20 cellular contexts compared by ENCODE assay signal in genomic region chr7:99235925-99236324, GRCh38. TPM values are rescaled to one million over a fixed set of nuclear protein-coding genes. Genes with fewer than 3 reads are reported as not detected.
A peak's percentile ranks its signal among the peaks of the same experiment; 100 is the strongest.
DNase-seq lines count a peak whose midpoint lies in the region; ATAC-seq, FAIRE-seq and TF ChIP-seq lines count a peak whose summit lies in the region.
"Had no signal": no experiment of that assay in that cellular context is flagged by ENCODE, and none has a peak within 500 bp of the region (broad histone marks: within the 10 kb centered on the region; RNA-seq: fewer than 3 reads in every experiment).

No MANE protein-coding gene starts in this region.

- H3K4ac ChIP-seq in mesenchymal stem cell (ENCODE audit: low read depth in 1 of 2, low read length in 2 of 2) = no peak overlapping the region

- peaks cover 8 to 23% of the 10 kb centered on the region in 2 experiments; a peak in 3 of 5 replicates for H3K27me3 ChIP-seq in K562 (ENCODE audit: control insufficient read depth in 2 of 2, insufficient read depth in 2 of 2, low read length in 2 of 2)
- H3K27me3 ChIP-seq in mesenchymal stem cell (ENCODE audit: control insufficient read depth in 1 of 2, insufficient read depth in 1 of 2, low read length in 2 of 2) = peaks cover 9 to 16% of the 10 kb centered on the region in 2 experiments
- H3K27me3 ChIP-seq: BLaER1 had no signal

- no peak overlapping the region for H2BK5ac ChIP-seq in mesenchymal stem cell (ENCODE audit: low read depth, low read length, poor library complexity, severe bottlenecking)

- WGBS in K562 (ENCODE audit: insufficient coverage, low coverage, missing lambda C conversion rate) = 33% methylated on average over 11 of the region's 12 CpGs
- 94% methylated on average over 12 of the region's 12 CpGs for WGBS in mesenchymal stem cell

- H3K23ac ChIP-seq in mesenchymal stem cell (ENCODE audit: low read length in 2 of 2) = no peak overlapping the region

- H4K20me1 ChIP-seq in K562 (replicated peaks; ENCODE audit: control insufficient read depth, insufficient read depth, low read length) = no peaks in the 10 kb centered on the region
- H4K20me1 ChIP-seq: BLaER1 had no signal

- no peaks in the 10 kb centered on the region for H3K9me1 ChIP-seq in K562 (ENCODE audit: control insufficient read depth, insufficient read depth, low read length)

- H2BK120ac ChIP-seq in mesenchymal stem cell (ENCODE audit: low read depth, low read length) = no peak overlapping the region

- H3K79me1 ChIP-seq in mesenchymal stem cell (replicated peaks; ENCODE audit: low read length, poor library complexity, severe bottlenecking) = no peaks in the 10 kb centered on the region

- TF ChIP-seq POLR2A in K562 (conservative IDR thresholded peaks at IDR 0.05) = no peak

- in situ Hi-C loops in ACHN (cut with HindIII; ENCODE audit: low pct_ligation_motif_present, low pct_unique_long_range_greater_than_20kb, low sequenced_read_pairs) (no loop called here), K562 (cut with MboI) (no loop called here)

- TF ChIP-seq EP300 in K562 (IDR thresholded peaks at IDR 0.05; ENCODE audit: low read length) = no peak

- H2BK12ac ChIP-seq in mesenchymal stem cell (ENCODE audit: low read length in 2 of 2) = no peak overlapping the region

- H3K27ac ChIP-seq in K562 (ENCODE audit: extremely low read depth, low read depth, low read length) (no peak overlapping the region; the same call in 2 of the 3 replicates), mesenchymal stem cell (ENCODE audit: low read length, poor library complexity, severe bottlenecking) (no peak overlapping the region)
- H3K27ac ChIP-seq: 22Rv1, BLaER1 had no signal

- no peak overlapping the region for H3K18ac ChIP-seq in mesenchymal stem cell (ENCODE audit: low read depth in 1 of 2, low read length in 2 of 2)

- TF ChIP-seq CTCF in K562 (IDR thresholded peaks at IDR 0.05 in 2 of 3, conservative IDR thresholded peaks at IDR 0.05 in 1 of 3; ENCODE audit: insufficient read depth in 2 of 3, low read depth in 1 of 3, low read length in 3 of 3) = no peak

- peak overlapping the region in 1 of 2 experiments; percentile 24; a peak in 1 of 4 replicates for H3K9ac ChIP-seq in K562 (ENCODE audit: insufficient read depth in 1 of 2, low read depth in 2 of 2, low read length in 2 of 2)
- peak overlapping the region; percentile 44 for H3K9ac ChIP-seq in mesenchymal stem cell (ENCODE audit: low read length)
- H3K9ac ChIP-seq: BLaER1 had no signal

- no peaks in the 10 kb centered on the region for H3K36me3 ChIP-seq in K562 (ENCODE audit: control insufficient read depth, insufficient read depth, low read length)
- no peaks in the 10 kb centered on the region for H3K36me3 ChIP-seq in mesenchymal stem cell (ENCODE audit: control insufficient read depth in 1 of 2, insufficient read depth in 2 of 2, low read depth in 1 of 2, low read length in 2 of 2)
- H3K36me3 ChIP-seq: BLaER1 had no signal

- H4K8ac ChIP-seq in mesenchymal stem cell (ENCODE audit: low read length) = no peak overlapping the region

- TF ChIP-seq RAD21 in K562 (CRISPR knock-in tag; conservative IDR thresholded peaks at IDR 0.05 in 1 of 2, IDR thresholded peaks at IDR 0.05 in 1 of 2) = no peak

- POLR2A ChIA-PET in K562 (lab: Yijun Ruan, JAX) = no interaction called here

- H3K9me3 ChIP-seq in K562 (replicated peaks; ENCODE audit: control insufficient read depth, insufficient read depth, low read depth, low read length) (no peaks in the 10 kb centered on the region), mesenchymal stem cell (ENCODE audit: control insufficient read depth, low read length) (peaks cover 4% of the 10 kb centered on the region)
- H3K9me3 ChIP-seq: Caco-2 had no signal

- H3K4me2 ChIP-seq in K562 (ENCODE audit: insufficient read depth, low read length) = peak overlapping the region; percentile 21; the same call in 1 of the 2 replicates
- H3K4me2 ChIP-seq in mesenchymal stem cell (ENCODE audit: low read length, poor library complexity, severe bottlenecking) = no peak overlapping the region
- H3K4me2 ChIP-seq: BLaER1 had no signal

- H3K79me2 ChIP-seq in K562 (ENCODE audit: control insufficient read depth, insufficient read depth, low read length) = no peaks in the 10 kb centered on the region

- no peak overlapping the region for H2BK15ac ChIP-seq in mesenchymal stem cell (ENCODE audit: low read depth, poor library complexity, severe bottlenecking)

- H2AK5ac ChIP-seq in mesenchymal stem cell (ENCODE audit: low read length, severe bottlenecking) = no peak overlapping the region

- no peak overlapping the region for H4K91ac ChIP-seq in mesenchymal stem cell (ENCODE audit: low read length)

- peak; percentile 93 for DNase-seq in ACHN
- peak; percentile 91 for DNase-seq in RCC 7860 (ENCODE audit: low spot score)
- DNase-seq in K562 (ENCODE audit: extremely low read depth in 1 of 4, low spot score in 3 of 4) = peak in 2 of 4 experiments; percentile 47
- DNase-seq in mesenchymal stem cell = no peak
- DNase-seq in activated CD8-positive, alpha-beta memory T cell treated with anti-CD3 and anti-CD28 coated beads for 24 hours = no peak
- no peak for DNase-seq in hepatic stellate cell (ENCODE audit: low spot score)
- DNase-seq: AML-193; Caco-2; CD8-positive, alpha-beta memory T cell; DMS53; HCEC 1CT; HFFc6; KBM-7 had no signal

- intact Hi-C loops in K562 (cut with micrococcal nuclease) = no loop called here

- peak overlapping the region; percentile 79 for H2AFZ ChIP-seq in K562 (ENCODE audit: low read depth, low read length)
- H2AFZ ChIP-seq in mesenchymal stem cell (ENCODE audit: low read depth, low read length) = no peak overlapping the region

- H3K4me1 ChIP-seq in K562 (replicated peaks in 1 of 2; ENCODE audit: control insufficient read depth in 2 of 2, insufficient read depth in 2 of 2, low read length in 2 of 2) (no peaks in the 10 kb centered on the region; a peak in 2 of 5 replicates), mesenchymal stem cell (ENCODE audit: control insufficient read depth, insufficient read depth, low read depth, low read length) (peaks cover 1% of the 10 kb centered on the region)
- H3K4me1 ChIP-seq: Caco-2 had no signal

- H3K4me3 ChIP-seq in K562 (no peak overlapping the region), mesenchymal stem cell (ENCODE audit: insufficient read depth in 1 of 2, low read depth in 1 of 2, low read length in 2 of 2) (no peak overlapping the region)
- H3K4me3 ChIP-seq: BLaER1 had no signal

- CTCF ChIA-PET in K562 (lab: Yijun Ruan, JAX; ENCODE audit: low intra/inter-chr PET ratio) = no interaction called here

- ATAC-seq in K562 (peak; percentile 53), HG02759 (IDR thresholded peaks at IDR 0.05; ENCODE audit: unreplicated experiment) (no peak), HG02623 (IDR thresholded peaks at IDR 0.05; ENCODE audit: unreplicated experiment) (no peak)

- FAIRE-seq in RCC 7860 (lab: Jason Lieb, UNC) (peak; percentile 91), K562 (lab: Jason Lieb, UNC) (no peak)
- FAIRE-seq: GM18507 had no signal

- BruUV-seq in K562 (replicated peaks; lab: Mats Ljungman, UMichigan) = no TSS peak

- no peak overlapping the region for H3K14ac ChIP-seq in mesenchymal stem cell (ENCODE audit: low read length in 2 of 2)

TF ChIP-seq in K562, 482 proteins besides CTCF, POLR2A, EP300 and RAD21 (continues in another document):
- peak; percentile 41; the same call in 1 of the 2 replicates for TF ChIP-seq ZBTB7A (IDR thresholded peaks at IDR 0.05; ENCODE audit: borderline replicate concordance, control insufficient read depth, low read depth, low read length)
- no peak for TF ChIP-seq SPI1 (IDR thresholded peaks at IDR 0.05; ENCODE audit: borderline replicate concordance, low read depth, low read length)
- no peak for TF ChIP-seq SIN3A (IDR thresholded peaks at IDR 0.05; ENCODE audit: borderline replicate concordance in 2 of 2, control insufficient read depth in 1 of 2, low read depth in 2 of 2, low read length in 2 of 2)

RNA-seq across cellular contexts. Expression of gene KPNA7, which starts 28.0 kb away (rescaled TPM):
- not detected in 2 replicates for total RNA-seq in K562 (2011; cell fraction: chromatin; rRNA removed; ENCODE audit: low replicate concordance)
- total RNA-seq in K562 (2011; cell fraction: nucleolus; rRNA removed) = not detected in 2 replicates
- not detected in 2 replicates for total RNA-seq in K562 (2011; cell fraction: nucleoplasm; rRNA removed)
- total RNA-seq in K562 (2014; rRNA removed) = not detected in 2 replicates
- not detected in 2 replicates for total RNA-seq in K562 (2014; rRNA removed; fragmentation: Illumina TruSeq; extraction: Trizol)
- not detected in 2 replicates for total RNA-seq in K562 (2015; rRNA removed; fragmentation: Illumina TruSeq; extraction: Trizol)
- not detected in 2 replicates for total RNA-seq in K562 (2021)
- not detected in 2 replicates for polyA plus RNA-seq in K562 (2011; rRNA removed)
- 0.07 TPM in 1 of 2 replicates, not detected in the other for polyA plus RNA-seq in K562 (2011; cell fraction: cytosol; rRNA removed)
- not detected in 2 replicates for polyA plus RNA-seq in K562 (2011; cell fraction: nucleus; rRNA removed)
- polyA plus RNA-seq in K562 (2012) = not detected in 2 replicates
- not detected in 2 replicates for polyA plus RNA-seq in K562 (2014; fragmentation: Illumina TruSeq; extraction: Trizol)
- polyA plus RNA-seq in K562 (2014; fragmentation: Nextera tagmentation; extraction: Ambion mirVana) = not detected
- polyA plus RNA-seq in K562 (2014; rRNA removed) = not detected in 2 replicates
- not detected in 2 replicates for polyA minus RNA-seq in K562 (2011; rRNA and poly(A)+ RNA removed)
- not detected in 2 replicates for polyA minus RNA-seq in K562 (2011; cell fraction: cytosol; rRNA and poly(A)+ RNA removed)
- not detected in 2 replicates for polyA minus RNA-seq in K562 (2011; cell fraction: nucleus; rRNA and poly(A)+ RNA removed)
- not detected for polyA plus RNA-seq in mesenchymal stem cell (2013, experiment 1 of 2)
- polyA plus RNA-seq in mesenchymal stem cell (2013, experiment 2 of 2) = not detected
- total RNA-seq: A673; CD8-positive, alpha-beta memory T cell; H4; HFFc6 had no signal
- polyA plus RNA-seq: CD8-positive, alpha-beta memory T cell had no signal

RNA-seq across cellular contexts. Expression of gene MYH16, which starts 36.7 kb away (rescaled TPM):
- not detected in 2 replicates for total RNA-seq in K562 (2011; cell fraction: chromatin; rRNA removed; ENCODE audit: low replicate concordance)
- total RNA-seq in K562 (2011; cell fraction: nucleolus; rRNA removed) = not detected in 2 replicates
- total RNA-seq in K562 (2011; cell fraction: nucleoplasm; rRNA removed) = not detected in 2 replicates
- total RNA-seq in K562 (2014; rRNA removed) (not detected in 2 replicates), K562 (2014; rRNA removed; fragmentation: Illumina TruSeq; extraction: Trizol) (not detected in 2 replicates), K562 (2015; rRNA removed; fragmentation: Illumina TruSeq; extraction: Trizol) (not detected in 2 replicates), K562 (2021) (not detected in 2 replicates)
- polyA plus RNA-seq in K562 (2011; rRNA removed) (not detected in 2 replicates), K562 (2014; fragmentation: Illumina TruSeq; extraction: Trizol) (not detected in 2 replicates), K562 (2014; fragmentation: Nextera tagmentation; extraction: Ambion mirVana) (not detected), K562 (2014; rRNA removed) (0.09 and 0.23 TPM in 2 replicates)
- 0.01 TPM in 1 of 2 replicates, not detected in the other for polyA plus RNA-seq in K562 (2011; cell fraction: cytosol; rRNA removed)
- 0.27 TPM in 1 of 2 replicates, not detected in the other for polyA plus RNA-seq in K562 (2011; cell fraction: nucleus; rRNA removed)
- polyA plus RNA-seq in K562 (2012) = 0.12 TPM in 1 of 2 replicates, not detected in the other
- polyA minus RNA-seq in K562 (2011; rRNA and poly(A)+ RNA removed) = not detected in 2 replicates
- not detected in 2 replicates for polyA minus RNA-seq in K562 (2011; cell fraction: cytosol; rRNA and poly(A)+ RNA removed)
- not detected in 2 replicates for polyA minus RNA-seq in K562 (2011; cell fraction: nucleus; rRNA and poly(A)+ RNA removed)
- polyA plus RNA-seq in mesenchymal stem cell (2013, experiment 1 of 2) = 0.03 TPM
- 0.03 TPM for polyA plus RNA-seq in mesenchymal stem cell (2013, experiment 2 of 2)
- total RNA-seq: A673; Caco-2; CD8-positive, alpha-beta memory T cell had no signal
- polyA plus RNA-seq: CD8-positive, alpha-beta memory T cell had no signal

Comparison
In these comparisons a context has a peak if more than half of its experiments do, and no peak if none do; other contexts are left out.
1. DNase-seq: peak in ACHN (single experiment) and RCC 7860 (single experiment); none in mesenchymal stem cell (single experiment), activated CD8-positive, alpha-beta memory T cell treated with anti-CD3 and anti-CD28 coated beads for 24 hours (single experiment) and hepatic stellate cell (single experiment).